In genomic region chr12:56116267-56117081, GRCh38 we compare ENCODE assay signal across 8 cellular contexts. TPM values are rescaled to one million over a fixed set of nuclear protein-coding genes. Genes with fewer than 3 reads are reported as not detected.
A peak's percentile ranks its signal among the peaks of the same experiment; 100 is the strongest.
DNase-seq lines count a peak whose midpoint lies in the region; ATAC-seq and TF ChIP-seq lines count a peak whose summit lies in the region.

TSS of gene RPL41 (plus strand) at chr12:56116633.

- peak within 1 kb of the TSS; percentile 63 to 88 for H3K4me3 ChIP-seq in esophagus (ENCODE audit: low read depth in 1 of 2, low read length in 2 of 2)
- H3K4me3 ChIP-seq in mucosa of stomach (ENCODE audit: low read length), result peak within 1 kb of the TSS; percentile 88

- peaks cover 72% of the 10 kb centered on the region for H3K36me3 Mint-ChIP-seq in Calu3 (ENCODE audit: insufficient read depth, unreplicated experiment)

- ATAC-seq in GM21529 (IDR thresholded peaks at IDR 0.05; ENCODE audit: unreplicated experiment), result peak; percentile 44

- peak within 1 kb of the TSS; percentile 92 to 100 for H3K27ac ChIP-seq in esophagus (ENCODE audit: low read depth in 2 of 2, low read length in 1 of 2)

- no peaks in the 10 kb centered on the region for H3K27me3 Mint-ChIP-seq in Calu3 (ENCODE audit: unreplicated experiment)

- whole genome bisulfite sequencing in esophagus, 2 donors, result 0% methylated on average over 34 of the region's 34 CpGs

- H3K27ac Mint-ChIP-seq in Calu3 (ENCODE audit: unreplicated experiment), result peak within 1 kb of the TSS; percentile 100

- no peaks in the 10 kb centered on the region for H3K9me3 ChIP-seq in esophagus (ENCODE audit: control insufficient read depth in 2 of 2, insufficient read depth in 1 of 2, low read depth in 1 of 2, low read length in 1 of 2)
- no peaks in the 10 kb centered on the region for H3K9me3 ChIP-seq in mucosa of stomach (ENCODE audit: control insufficient read depth, low read length)

- CTCF ChIA-PET in Calu3 (lab: Charles Lee), result interaction anchor here (0.6 to 1.5 kb wide), 3 partner anchors 12 to 72 kb away, joined by 4 to 9 read pairs (median 4); partner anchors contain the start of gene PA2G4

- no TSS peak for BruUV-seq in Calu3 (replicated peaks; lab: Mats Ljungman, UMichigan)

- no peak for TF ChIP-seq CTCF in Calu3 (IDR thresholded peaks at IDR 0.05; ENCODE audit: unreplicated experiment)

- H3K9ac ChIP-seq in mucosa of stomach (ENCODE audit: low read length), result peak within 1 kb of the TSS; percentile 96

- H3K4me1 ChIP-seq in esophagus (ENCODE audit: control insufficient read depth in 2 of 2, insufficient read depth in 2 of 2, low read length in 1 of 2) (no peaks in the 10 kb centered on the region), mucosa of stomach (ENCODE audit: control insufficient read depth, insufficient read depth, low read length) (peaks cover 13% of the 10 kb centered on the region)

- H3K9me3 Mint-ChIP-seq in Calu3 (ENCODE audit: low read depth, unreplicated experiment), result no peaks in the 10 kb centered on the region

- H3K27me3 ChIP-seq in esophagus (ENCODE audit: control insufficient read depth in 1 of 2, insufficient read depth in 2 of 2, low read length in 2 of 2) (no peaks in the 10 kb centered on the region), mucosa of stomach (ENCODE audit: control insufficient read depth, insufficient read depth, low read length) (no peaks in the 10 kb centered on the region)

- DNase-seq in Calu3 (peak; percentile 96), KG1 (lab: John Stamatoyannopoulos, UW) (peak; percentile 64)
- DNase-seq in activated T-cell treated with anti-CD3 and anti-CD28 coated beads, Interleukin-2, amount 50 U/mL, for 1 hour, result peak; percentile 96
- DNase-seq in stimulated activated CD8-positive, alpha-beta memory T cell treated with anti-CD3 and anti-CD28 coated beads, Interleukin-7, amount 100 ng/mL, for 1 hour (ENCODE audit: low read depth in 2 of 2), result peak; percentile 92

- H3K4me3 Mint-ChIP-seq in Calu3 (ENCODE audit: low read depth, unreplicated experiment), result peak within 1 kb of the TSS; percentile 97

- H3K36me3 ChIP-seq in esophagus (ENCODE audit: control insufficient read depth in 2 of 2, insufficient read depth in 2 of 2, low read length in 1 of 2) (peaks cover 0 to 17% of the 10 kb centered on the region in 2 donors), mucosa of stomach (ENCODE audit: control insufficient read depth, insufficient read depth, low read length) (no peaks in the 10 kb centered on the region)

- intact Hi-C loops in Calu3 (cut with micrococcal nuclease; ENCODE audit: unreplicated experiment), result loop anchor here (5.0 kb wide), 2 partner anchors 41 to 69 kb away; partner anchors contain the start of gene MYL6

- H3K4me1 Mint-ChIP-seq in Calu3 (ENCODE audit: low read depth, unreplicated experiment), result peaks cover 17% of the 10 kb centered on the region

TF ChIP-seq in PFSK-1, 5 proteins besides CTCF, POLR2A, EP300 and RAD21:
- TF ChIP-seq SIN3A (IDR thresholded peaks at IDR 0.05; ENCODE audit: borderline replicate concordance, insufficient read depth, low read length) (0 out of 2 replicates have a peak, but pooled peaks have one; percentile 18), POLR2AphosphoS5 (IDR thresholded peaks at IDR 0.05; ENCODE audit: low read depth, low read length) (peak; percentile 100), REST (IDR thresholded peaks at IDR 0.05; ENCODE audit: insufficient read depth in 1 of 2, low read depth in 2 of 2, low read length in 2 of 2) (peak in 1 of 2 experiments; percentile 69; a peak in 2 of 4 replicates), TAF1 (IDR thresholded peaks at IDR 0.05; ENCODE audit: borderline replicate concordance, insufficient read depth, low read length) (peak; percentile 99), FOXP2 (optimal IDR thresholded peaks at IDR 0.05; ENCODE audit: borderline replicate concordance, extremely low read depth, extremely low read length, insufficient read depth) (no peak)

RNA-seq across cellular contexts. Expression of gene RPL41, which starts in this region (rescaled TPM):
- total RNA-seq in Calu3 (2022), result 2,379 and 2,426 TPM in 2 replicates
- polyA plus RNA-seq in PFSK-1 (2012; ENCODE audit: insufficient read length, low read depth), result 6,801 TPM
- polyA plus RNA-seq in esophagus, result 1,000 to 10,000 TPM; 1,736 to 6,738 TPM

Comparison
In these comparisons a context has a peak if more than half of its experiments do, and no peak if none do; other contexts are left out.
1. Peak in every context shown above with its lines: DNase-seq, ATAC-seq, H3K4me3 ChIP-seq and H3K27ac ChIP-seq.